1 cellular context compared by ENCODE assay signal in the genomic region with DNA sequence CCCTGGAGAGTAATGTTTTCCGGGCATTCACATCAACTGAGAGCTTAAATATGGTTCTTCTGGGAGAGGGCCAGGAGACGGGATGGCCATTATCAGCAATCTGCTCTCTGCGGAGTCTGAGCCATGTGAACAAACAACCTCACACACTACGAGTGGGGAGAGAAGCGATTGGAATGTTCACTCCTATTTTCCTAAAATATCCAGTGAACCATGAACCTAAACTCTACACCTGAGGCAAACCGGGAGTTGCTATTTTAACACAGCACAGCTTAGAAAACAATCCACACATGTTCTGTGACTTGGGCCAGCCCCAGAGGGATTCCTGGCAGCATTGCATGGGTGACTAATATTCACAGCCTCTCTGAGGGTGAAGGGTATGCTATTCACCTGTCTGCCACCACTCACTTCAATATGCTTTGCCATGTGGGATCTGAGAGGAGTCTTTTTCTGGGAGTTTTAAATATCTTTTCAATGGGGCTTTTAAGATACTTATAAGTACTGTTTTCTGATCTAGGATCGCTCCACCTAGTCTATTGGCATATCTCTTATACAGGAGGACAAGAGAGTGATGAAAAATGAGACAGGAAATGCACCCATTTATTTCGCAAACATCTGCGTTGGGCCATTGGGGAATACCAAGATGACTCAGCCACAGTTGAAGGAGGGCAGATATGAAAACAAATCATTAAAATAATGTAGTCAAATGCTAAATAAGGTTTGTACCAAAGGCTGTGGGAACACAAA.
TF ChIP-seq lines count a peak whose summit lies in the region.

No MANE protein-coding gene starts in this region.

TF ChIP-seq in GM12878, 131 proteins besides CTCF, POLR2A, EP300 and RAD21 (continued from another document and continues in another):
- TF ChIP-seq ZBTB33 (IDR thresholded peaks at IDR 0.05) (no peak), HCFC1 (IDR thresholded peaks at IDR 0.05; ENCODE audit: low read length) (no peak), PAX5 (IDR thresholded peaks at IDR 0.05; ENCODE audit: borderline replicate concordance, low read depth, low read length) (peak; percentile 51; the same call in 1 of the 2 replicates), ZNF687 (IDR thresholded peaks at IDR 0.05) (no peak), CEBPZ (IDR thresholded peaks at IDR 0.05; ENCODE audit: low read depth, low read length) (no peak), DPF2 (IDR thresholded peaks at IDR 0.05) (no peak), MYB (IDR thresholded peaks at IDR 0.05; ENCODE audit: borderline replicate concordance, low read depth, low read length) (no peak), CBFB (IDR thresholded peaks at IDR 0.05; ENCODE audit: low read depth) (no peak), FOXM1 (IDR thresholded peaks at IDR 0.05; ENCODE audit: low read depth, low read length) (0 out of 2 replicates have a peak, but pooled peaks have one; percentile 47), HSF1 (IDR thresholded peaks at IDR 0.05; ENCODE audit: low read depth, low read length) (no peak), CREM (IDR thresholded peaks at IDR 0.05; ENCODE audit: low read depth) (0 out of 2 replicates have a peak, but pooled peaks have one; percentile 13), NR2C2 (IDR thresholded peaks at IDR 0.05; ENCODE audit: borderline replicate concordance, control insufficient read depth, insufficient read length, low read depth) (no peak), NR2C1 (IDR thresholded peaks at IDR 0.05) (no peak), SMAD1 (IDR thresholded peaks at IDR 0.05; ENCODE audit: low read depth, partially characterized antibody) (no peak), HDAC6 (IDR thresholded peaks at IDR 0.05; ENCODE audit: unreplicated experiment) (no peak), STAT3 (IDR thresholded peaks at IDR 0.05; ENCODE audit: low read depth, low read length) (no peak), RAD51 (IDR thresholded peaks at IDR 0.05) (no peak), MEF2A (IDR thresholded peaks at IDR 0.05; ENCODE audit: insufficient read depth, low read depth, low read length) (0 out of 2 replicates have a peak, but pooled peaks have one; percentile 60), KAT2A (conservative IDR thresholded peaks at IDR 0.05; ENCODE audit: control insufficient read depth, low read depth, low read length) (no peak), KDM1A (IDR thresholded peaks at IDR 0.05; ENCODE audit: borderline replicate concordance) (no peak), RB1 (IDR thresholded peaks at IDR 0.05; ENCODE audit: borderline replicate concordance) (no peak), RELB (IDR thresholded peaks at IDR 0.05; ENCODE audit: low read depth) (peak; percentile 48; the same call in 1 of the 2 replicates), RUNX3 (IDR thresholded peaks at IDR 0.05; ENCODE audit: low read length) (peak; percentile 42; the same call in 1 of the 2 replicates), SMARCA5 (IDR thresholded peaks at IDR 0.05) (no peak), BCL11A (IDR thresholded peaks at IDR 0.05; ENCODE audit: low read depth, low read length) (peak; percentile 39; the same call in 1 of the 2 replicates), ZNF217 (IDR thresholded peaks at IDR 0.05) (no peak), BACH1 (IDR thresholded peaks at IDR 0.05; ENCODE audit: borderline replicate concordance) (no peak), ZNF24 (IDR thresholded peaks at IDR 0.05) (no peak), TCF12 (IDR thresholded peaks at IDR 0.05; ENCODE audit: low read depth, low read length) (0 out of 2 replicates have a peak, but pooled peaks have one; percentile 40), MTA3 (IDR thresholded peaks at IDR 0.05; ENCODE audit: borderline replicate concordance, low read length) (no peak), POLR2AphosphoS5 (IDR thresholded peaks at IDR 0.05; ENCODE audit: low read length) (no peak), SUZ12 (IDR thresholded peaks at IDR 0.05; ENCODE audit: unreplicated experiment) (no peak), RELA (IDR thresholded peaks at IDR 0.05; ENCODE audit: borderline replicate concordance, partially characterized antibody) (no peak), MTA2 (IDR thresholded peaks at IDR 0.05; ENCODE audit: low read depth) (peak; percentile 72), CREB1 (IDR thresholded peaks at IDR 0.05; ENCODE audit: low read depth) (no peak), CBX5 (IDR thresholded peaks at IDR 0.05; ENCODE audit: low read depth) (0 out of 2 replicates have a peak, but pooled peaks have one; percentile 27), NFIC (IDR thresholded peaks at IDR 0.05; ENCODE audit: low read depth, low read length) (peak; percentile 55; the same call in 1 of the 2 replicates), CEBPB (IDR thresholded peaks at IDR 0.05; ENCODE audit: borderline replicate concordance in 1 of 2, low read depth in 2 of 2, low read length in 2 of 2) (no peak), IKZF2 (IDR thresholded peaks at IDR 0.05) (peak in 1 of 2 experiments; percentile 52; a peak in 1 of 4 replicates), YBX1 (IDR thresholded peaks at IDR 0.05) (no peak)
- TF ChIP-seq, protein P1, sequence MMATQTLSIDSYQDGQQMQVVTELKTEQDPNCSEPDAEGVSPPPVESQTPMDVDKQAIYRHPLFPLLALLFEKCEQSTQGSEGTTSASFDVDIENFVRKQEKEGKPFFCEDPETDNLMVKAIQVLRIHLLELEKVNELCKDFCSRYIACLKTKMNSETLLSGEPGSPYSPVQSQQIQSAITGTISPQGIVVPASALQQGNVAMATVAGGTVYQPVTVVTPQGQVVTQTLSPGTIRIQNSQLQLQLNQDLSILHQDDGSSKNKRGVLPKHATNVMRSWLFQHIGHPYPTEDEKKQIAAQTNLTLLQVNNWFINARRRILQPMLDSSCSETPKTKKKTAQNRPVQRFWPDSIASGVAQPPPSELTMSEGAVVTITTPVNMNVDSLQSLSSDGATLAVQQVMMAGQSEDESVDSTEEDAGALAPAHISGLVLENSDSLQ (IDR thresholded peaks at IDR 0.05) = no peak
- TF ChIP-seq, protein P2, sequence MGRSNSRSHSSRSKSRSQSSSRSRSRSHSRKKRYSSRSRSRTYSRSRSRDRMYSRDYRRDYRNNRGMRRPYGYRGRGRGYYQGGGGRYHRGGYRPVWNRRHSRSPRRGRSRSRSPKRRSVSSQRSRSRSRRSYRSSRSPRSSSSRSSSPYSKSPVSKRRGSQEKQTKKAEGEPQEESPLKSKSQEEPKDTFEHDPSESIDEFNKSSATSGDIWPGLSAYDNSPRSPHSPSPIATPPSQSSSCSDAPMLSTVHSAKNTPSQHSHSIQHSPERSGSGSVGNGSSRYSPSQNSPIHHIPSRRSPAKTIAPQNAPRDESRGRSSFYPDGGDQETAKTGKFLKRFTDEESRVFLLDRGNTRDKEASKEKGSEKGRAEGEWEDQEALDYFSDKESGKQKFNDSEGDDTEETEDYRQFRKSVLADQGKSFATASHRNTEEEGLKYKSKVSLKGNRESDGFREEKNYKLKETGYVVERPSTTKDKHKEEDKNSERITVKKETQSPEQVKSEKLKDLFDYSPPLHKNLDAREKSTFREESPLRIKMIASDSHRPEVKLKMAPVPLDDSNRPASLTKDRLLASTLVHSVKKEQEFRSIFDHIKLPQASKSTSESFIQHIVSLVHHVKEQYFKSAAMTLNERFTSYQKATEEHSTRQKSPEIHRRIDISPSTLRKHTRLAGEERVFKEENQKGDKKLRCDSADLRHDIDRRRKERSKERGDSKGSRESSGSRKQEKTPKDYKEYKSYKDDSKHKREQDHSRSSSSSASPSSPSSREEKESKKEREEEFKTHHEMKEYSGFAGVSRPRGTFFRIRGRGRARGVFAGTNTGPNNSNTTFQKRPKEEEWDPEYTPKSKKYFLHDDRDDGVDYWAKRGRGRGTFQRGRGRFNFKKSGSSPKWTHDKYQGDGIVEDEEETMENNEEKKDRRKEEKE (IDR thresholded peaks at IDR 0.05) = no peak
- TF ChIP-seq, protein P3, sequence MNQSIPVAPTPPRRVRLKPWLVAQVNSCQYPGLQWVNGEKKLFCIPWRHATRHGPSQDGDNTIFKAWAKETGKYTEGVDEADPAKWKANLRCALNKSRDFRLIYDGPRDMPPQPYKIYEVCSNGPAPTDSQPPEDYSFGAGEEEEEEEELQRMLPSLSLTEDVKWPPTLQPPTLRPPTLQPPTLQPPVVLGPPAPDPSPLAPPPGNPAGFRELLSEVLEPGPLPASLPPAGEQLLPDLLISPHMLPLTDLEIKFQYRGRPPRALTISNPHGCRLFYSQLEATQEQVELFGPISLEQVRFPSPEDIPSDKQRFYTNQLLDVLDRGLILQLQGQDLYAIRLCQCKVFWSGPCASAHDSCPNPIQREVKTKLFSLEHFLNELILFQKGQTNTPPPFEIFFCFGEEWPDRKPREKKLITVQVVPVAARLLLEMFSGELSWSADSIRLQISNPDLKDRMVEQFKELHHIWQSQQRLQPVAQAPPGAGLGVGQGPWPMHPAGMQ (IDR thresholded peaks at IDR 0.05; ENCODE audit: borderline replicate concordance) = no peak
